Comparison of ENCODE assay signal across 19 cellular contexts in genomic region chr7:86600506-86601290, GRCh38. TPM values are rescaled to one million over a fixed set of nuclear protein-coding genes. Genes with fewer than 3 reads are reported as not detected.
DNase-seq lines count a peak whose midpoint lies in the region; ATAC-seq and TF ChIP-seq lines count a peak whose summit lies in the region.
"Had no signal": no experiment of that assay in that cellular context is flagged by ENCODE, and none has a peak within 500 bp of the region (broad histone marks: within the 10 kb centered on the region; RNA-seq: fewer than 3 reads in every experiment).

No MANE protein-coding gene starts in this region.

- H3K27ac Mint-ChIP-seq in GM23338 (0 out of 2 replicates have a peak overlapping the region, but pooled peaks have one; percentile 29), neural crest cell (ENCODE audit: unreplicated experiment) (no peak overlapping the region), T-helper 17 cell (no peak overlapping the region)
- H3K27ac Mint-ChIP-seq: activated CD8-positive, alpha-beta T cell treated with anti-CD3 and anti-CD28 coated beads for 36 hours had no signal

- no peaks in the 10 kb centered on the region for H3K4me1 ChIP-seq in BE2C
- H3K4me1 ChIP-seq in GM23338 (ENCODE audit: insufficient read depth) = no peaks in the 10 kb centered on the region
- H3K4me1 ChIP-seq: vagina had no signal

- H3K9me3 ChIP-seq in BE2C = no peaks in the 10 kb centered on the region
- no peaks in the 10 kb centered on the region for H3K9me3 ChIP-seq in T-helper 17 cell (ENCODE audit: control insufficient read depth, low read length, poor library complexity, severe bottlenecking)
- H3K9me3 ChIP-seq: vagina had no signal

- peaks cover 10% of the 10 kb centered on the region for H3K4me1 Mint-ChIP-seq in GM23338
- H3K4me1 Mint-ChIP-seq in neural crest cell = no peaks in the 10 kb centered on the region
- no peaks in the 10 kb centered on the region for H3K4me1 Mint-ChIP-seq in T-helper 17 cell

- H3K36me3 Mint-ChIP-seq in GM23338 (ENCODE audit: low read depth) (no peaks in the 10 kb centered on the region), neural crest cell (ENCODE audit: low read depth) (no peaks in the 10 kb centered on the region), T-helper 17 cell (ENCODE audit: low read depth) (no peaks in the 10 kb centered on the region)

- H3K36me3 ChIP-seq in BE2C (no peaks in the 10 kb centered on the region), GM23338 (ENCODE audit: insufficient read depth) (no peaks in the 10 kb centered on the region)
- H3K36me3 ChIP-seq: vagina had no signal

- H3K4me3 ChIP-seq in BE2C (ENCODE audit: low read depth, low read length) = no peak overlapping the region
- no peak overlapping the region for H3K4me3 ChIP-seq in GM23338
- H3K4me3 ChIP-seq: lung, vagina had no signal

- H3F3A ChIP-seq in GM23338 (replicated peaks; ENCODE audit: low read depth) = no peaks in the 10 kb centered on the region

- no peaks in the 10 kb centered on the region for H3K9me2 ChIP-seq in GM23338 (ENCODE audit: insufficient read depth)

- H4K20me1 ChIP-seq in GM23338 (replicated peaks; ENCODE audit: insufficient read depth) = no peaks in the 10 kb centered on the region

- H3K9me3 Mint-ChIP-seq in GM23338 = no peaks in the 10 kb centered on the region
- H3K9me3 Mint-ChIP-seq in neural crest cell = peaks cover 10% of the 10 kb centered on the region
- H3K9me3 Mint-ChIP-seq: activated CD8-positive, alpha-beta T cell treated with anti-CD3 and anti-CD28 coated beads for 36 hours had no signal

- no peaks in the 10 kb centered on the region for H3K79me2 ChIP-seq in GM23338 (replicated peaks; ENCODE audit: insufficient read depth)

- DNase-seq in BE2C (peak; percentile 3), GM23338 (ENCODE audit: low spot score) (peak; percentile 30), caudate nucleus (lab: John Stamatoyannopoulos, UW) (peak in 57 of 61 donors; percentile 10 to 89 (median 46)), neural crest cell (ENCODE audit: low read depth, low spot score) (no peak), T-helper 17 cell (no peak), cerebellum (ENCODE audit: low spot score) (no peak)
- no peak for DNase-seq in stimulated activated CD4-positive, alpha-beta T cell treated with anti-CD3 and anti-CD28 coated beads, Interleukin-4, amount 100 ng/mL, for 1 hour
- DNase-seq: activated CD8-positive, alpha-beta T cell treated with anti-CD3 and anti-CD28 coated beads for 36 hours; activated naive CD4-positive, alpha-beta T cell treated with anti-CD3 and anti-CD28 coated beads, Interleukin-2, amount 50 U/mL, for 16 hours; DMS153; H7; NCI-H510A treated with DMSO at 0.1 percent for 48 hours; stimulated activated CD4-positive, alpha-beta T cell treated with anti-CD3 and anti-CD28 coated beads, Interleukin-15, amount 100 ng/mL, for 24 hours had no signal

- no peak overlapping the region for H3K4me2 ChIP-seq in GM23338

- H3K27ac ChIP-seq in GM23338 (ENCODE audit: low read depth) = no peak overlapping the region
- H3K27ac ChIP-seq in caudate nucleus (ENCODE audit: low read depth, low read length) = no peak overlapping the region
- H3K27ac ChIP-seq: RWPE1, vagina had no signal

- peak; percentile 96 for ATAC-seq in GM23338
- ATAC-seq in T-helper 17 cell = no peak
- ATAC-seq in HG02571 (IDR thresholded peaks at IDR 0.05; ENCODE audit: unreplicated experiment) = no peak
- ATAC-seq: activated CD8-positive, alpha-beta T cell treated with anti-CD3 and anti-CD28 coated beads for 36 hours had no signal

- peak overlapping the region; percentile 63 for H2AFZ ChIP-seq in GM23338

- TF ChIP-seq CTCF in BE2C (IDR thresholded peaks at IDR 0.05; ENCODE audit: low read depth, low read length) (no peak), GM23338 (conservative IDR thresholded peaks at IDR 0.05; ENCODE audit: low read depth in 2 of 2) (peak; percentile 19 to 73; a peak in 2 of 4 replicates), neural crest cell (conservative IDR thresholded peaks at IDR 0.05) (peak; percentile 17)

- H3K27me3 ChIP-seq in BE2C (no peaks in the 10 kb centered on the region), GM23338 (ENCODE audit: insufficient read depth) (no peaks in the 10 kb centered on the region)
- H3K27me3 ChIP-seq: vagina had no signal

- H3K4me3 Mint-ChIP-seq in GM23338 (no peak overlapping the region), neural crest cell (no peak overlapping the region), T-helper 17 cell (no peak overlapping the region)
- H3K4me3 Mint-ChIP-seq: activated CD8-positive, alpha-beta T cell treated with anti-CD3 and anti-CD28 coated beads for 36 hours had no signal

- H3K27me3 Mint-ChIP-seq in GM23338 (ENCODE audit: insufficient read depth, low read depth, poor library complexity) (no peaks in the 10 kb centered on the region), neural crest cell (ENCODE audit: low read depth) (no peaks in the 10 kb centered on the region), T-helper 17 cell (no peaks in the 10 kb centered on the region)
- H3K27me3 Mint-ChIP-seq: activated CD8-positive, alpha-beta T cell treated with anti-CD3 and anti-CD28 coated beads for 36 hours had no signal

TF ChIP-seq in GM23338, 12 proteins besides CTCF, POLR2A, EP300 and RAD21 (continues in another document):
- TF ChIP-seq ZNF331 (CRISPR knock-in tag; IDR thresholded peaks at IDR 0.05; ENCODE audit: low read depth) (no peak), EZH2phosphoT487 (IDR thresholded peaks at IDR 0.05; ENCODE audit: unreplicated experiment) (no peak), ZNF462 (CRISPR knock-in tag; IDR thresholded peaks at IDR 0.05) (no peak)

RNA-seq across cellular contexts. Expression of gene GRM3, which starts 43.0 kb away (rescaled TPM):
- not detected for polyA plus RNA-seq in BE2C (2012; ENCODE audit: insufficient read depth, insufficient read length, low read depth)
- 1.9 and 3.8 TPM in 2 replicates for total RNA-seq in GM23338 (2014; rRNA removed; shearing (Covaris generic))
- 0.40 and 0.79 TPM in 2 replicates for polyA plus RNA-seq in GM23338 (2016; fragmentation: Nextera tagmentation; extraction: Ambion mirVana)
- total RNA-seq in neural crest cell (2.9 and 3.4 TPM in 2 replicates), T-helper 17 cell (not detected), cerebellum (74.5 TPM)
- total RNA-seq: activated CD8-positive, alpha-beta T cell treated with anti-CD3 and anti-CD28 coated beads for 36 hours; epithelial cell of proximal tubule; osteocyte; vagina had no signal
- polyA plus RNA-seq: lung had no signal

Comparison
In these comparisons a context has a peak if more than half of its experiments do, and no peak if none do; other contexts are left out.
1. DNase-seq: peak in BE2C (single experiment), GM23338 (single experiment) and caudate nucleus (57 of 61); none in neural crest cell (single experiment), T-helper 17 cell (0 of 3), cerebellum (single experiment) and stimulated activated CD4-positive, alpha-beta T cell treated with anti-CD3 and anti-CD28 coated beads, Interleukin-4, amount 100 ng/mL, for 1 hour (single experiment).
2. RNA of gene GRM3, which starts 43.0 kb away (total RNA-seq): 74.5 TPM in cerebellum (single experiment); 2.9 to 3.4 TPM in neural crest cell, 1.9 to 3.8 TPM in GM23338 and not detected in T-helper 17 cell; every median in the first group is over 10 times any median in the second.